19 cellular contexts compared by ENCODE assay signal in genomic region chr2:152440049-152440448, GRCh38.
"Had no signal": no experiment of that assay in that cellular context is flagged by ENCODE, and none has a peak within 500 bp of the region (broad histone marks: within the 10 kb centered on the region; RNA-seq: fewer than 3 reads in every experiment).

No MANE protein-coding gene starts in this region.

- H3K4me3 ChIP-seq: adrenal gland, coronary artery, lower lobe of right lung, pancreas, sigmoid colon, tibial nerve had no signal

- ATAC-seq: activated T-cell treated with anti-CD3 and anti-CD28 coated beads, Interleukin-2, amount 50 U/mL, for 4 hours; left cardiac atrium; lower lobe of right lung; pancreas had no signal

- H3K9me3 ChIP-seq: adrenal gland, lower lobe of right lung, pancreas, sigmoid colon, tibial nerve had no signal

- H3K9me3 Mint-ChIP-seq: activated CD4-positive, alpha-beta memory T cell treated with anti-CD3 and anti-CD28 coated beads, Interleukin-2, amount 10 ng/mL, durations not matched to agents 7 days and 5 days; activated naive CD4-positive, alpha-beta T cell treated with anti-CD3 and anti-CD28 coated beads, Interleukin-2, amount 50 U/mL, for 24 hours; activated T-cell treated with anti-CD3 and anti-CD28 coated beads, Interleukin-2, amount 50 U/mL, for 4 hours; central memory CD8-positive, alpha-beta T cell had no signal

- H3K27ac Mint-ChIP-seq: activated CD4-positive, alpha-beta memory T cell treated with anti-CD3 and anti-CD28 coated beads, Interleukin-2, amount 10 ng/mL, durations not matched to agents 7 days and 5 days; activated naive CD4-positive, alpha-beta T cell treated with anti-CD3 and anti-CD28 coated beads, Interleukin-2, amount 50 U/mL, for 24 hours; naive B cell had no signal

- H3K36me3 Mint-ChIP-seq: activated naive CD4-positive, alpha-beta T cell treated with anti-CD3 and anti-CD28 coated beads, Interleukin-2, amount 50 U/mL, for 24 hours; naive B cell had no signal

- H3K36me3 ChIP-seq: adrenal gland, lower lobe of right lung, pancreas, sigmoid colon, tibial nerve had no signal

- H3K4me3 Mint-ChIP-seq: activated CD4-positive, alpha-beta memory T cell treated with anti-CD3 and anti-CD28 coated beads, Interleukin-2, amount 10 ng/mL, durations not matched to agents 7 days and 5 days; activated naive CD4-positive, alpha-beta T cell treated with anti-CD3 and anti-CD28 coated beads, Interleukin-2, amount 50 U/mL, for 24 hours; activated T-cell treated with anti-CD3 and anti-CD28 coated beads, Interleukin-2, amount 50 U/mL, for 4 hours; central memory CD8-positive, alpha-beta T cell; naive B cell had no signal

- H3K27me3 ChIP-seq: adrenal gland, pancreas, sigmoid colon, tibial nerve had no signal

- H3K27ac ChIP-seq: adrenal gland, coronary artery, lower lobe of right lung, pancreas, sigmoid colon had no signal

- DNase-seq: activated CD4-positive, alpha-beta memory T cell treated with anti-CD3 and anti-CD28 coated beads, Interleukin-2, amount 10 ng/mL, durations not matched to agents 7 days and 5 days; activated CD4-positive, alpha-beta T cell treated with anti-CD3 and anti-CD28 coated beads for 4 hours; activated effector memory CD4-positive, alpha-beta T cell treated with anti-CD3 and anti-CD28 coated beads, Interleukin-2, amount 50 U/mL, for 16 hours; activated T-cell treated with anti-CD3 and anti-CD28 coated beads, Interleukin-2, amount 50 U/mL, for 4 hours; adrenal gland; effector CD4-positive, alpha-beta T cell; foreskin melanocyte; head of caudate nucleus; left cardiac atrium; lower lobe of right lung; naive B cell; pancreas; sigmoid colon; stimulated activated CD4-positive, alpha-beta T cell treated with anti-CD3 and anti-CD28 coated beads, Interleukin-1b, Interleukin-23, amount 100 ng/mL, for 48 hours; T-helper 9 cell had no signal

- H3K4me1 ChIP-seq: pancreas had no signal

- H3K4me1 Mint-ChIP-seq: activated CD4-positive, alpha-beta memory T cell treated with anti-CD3 and anti-CD28 coated beads, Interleukin-2, amount 10 ng/mL, durations not matched to agents 7 days and 5 days; activated naive CD4-positive, alpha-beta T cell treated with anti-CD3 and anti-CD28 coated beads, Interleukin-2, amount 50 U/mL, for 24 hours; central memory CD8-positive, alpha-beta T cell; naive B cell had no signal
